ENCODE assay signal across 1 cellular context in genomic region chr19:56594783-56595547, GRCh38.
TF ChIP-seq lines count a peak whose summit lies in the region.

ZNF71 (plus strand) TSS chr19:56595302; CDS start chr19:56601559, 6,257 bp downstream.

TF ChIP-seq in HepG2, 621 proteins besides CTCF, POLR2A, EP300 and RAD21 (continued from another document and continues in another):
- TF ChIP-seq, protein P1, sequence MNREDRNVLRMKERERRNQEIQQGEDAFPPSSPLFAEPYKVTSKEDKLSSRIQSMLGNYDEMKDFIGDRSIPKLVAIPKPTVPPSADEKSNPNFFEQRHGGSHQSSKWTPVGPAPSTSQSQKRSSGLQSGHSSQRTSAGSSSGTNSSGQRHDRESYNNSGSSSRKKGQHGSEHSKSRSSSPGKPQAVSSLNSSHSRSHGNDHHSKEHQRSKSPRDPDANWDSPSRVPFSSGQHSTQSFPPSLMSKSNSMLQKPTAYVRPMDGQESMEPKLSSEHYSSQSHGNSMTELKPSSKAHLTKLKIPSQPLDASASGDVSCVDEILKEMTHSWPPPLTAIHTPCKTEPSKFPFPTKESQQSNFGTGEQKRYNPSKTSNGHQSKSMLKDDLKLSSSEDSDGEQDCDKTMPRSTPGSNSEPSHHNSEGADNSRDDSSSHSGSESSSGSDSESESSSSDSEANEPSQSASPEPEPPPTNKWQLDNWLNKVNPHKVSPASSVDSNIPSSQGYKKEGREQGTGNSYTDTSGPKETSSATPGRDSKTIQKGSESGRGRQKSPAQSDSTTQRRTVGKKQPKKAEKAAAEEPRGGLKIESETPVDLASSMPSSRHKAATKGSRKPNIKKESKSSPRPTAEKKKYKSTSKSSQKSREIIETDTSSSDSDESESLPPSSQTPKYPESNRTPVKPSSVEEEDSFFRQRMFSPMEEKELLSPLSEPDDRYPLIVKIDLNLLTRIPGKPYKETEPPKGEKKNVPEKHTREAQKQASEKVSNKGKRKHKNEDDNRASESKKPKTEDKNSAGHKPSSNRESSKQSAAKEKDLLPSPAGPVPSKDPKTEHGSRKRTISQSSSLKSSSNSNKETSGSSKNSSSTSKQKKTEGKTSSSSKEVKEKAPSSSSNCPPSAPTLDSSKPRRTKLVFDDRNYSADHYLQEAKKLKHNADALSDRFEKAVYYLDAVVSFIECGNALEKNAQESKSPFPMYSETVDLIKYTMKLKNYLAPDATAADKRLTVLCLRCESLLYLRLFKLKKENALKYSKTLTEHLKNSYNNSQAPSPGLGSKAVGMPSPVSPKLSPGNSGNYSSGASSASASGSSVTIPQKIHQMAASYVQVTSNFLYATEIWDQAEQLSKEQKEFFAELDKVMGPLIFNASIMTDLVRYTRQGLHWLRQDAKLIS (CRISPR knock-in tag; IDR thresholded peaks at IDR 0.05): no peak
- TF ChIP-seq PTBP1 (IDR thresholded peaks at IDR 0.05; ENCODE audit: low read depth, low read length, poor library complexity, severe bottlenecking) (no peak), HNRNPUL1 (IDR thresholded peaks at IDR 0.05; ENCODE audit: low read depth, low read length) (no peak), ZNF496 (CRISPR knock-in tag; IDR thresholded peaks at IDR 0.05; ENCODE audit: insufficient replicate concordance) (no peak), ZUFSP (CRISPR knock-in tag; IDR thresholded peaks at IDR 0.05; ENCODE audit: borderline replicate concordance) (no peak), ZNF17 (CRISPR knock-in tag; IDR thresholded peaks at IDR 0.05) (no peak), MAZ (IDR thresholded peaks at IDR 0.05; ENCODE audit: borderline replicate concordance, low read depth, low read length) (no peak), MAZ (CRISPR knock-in tag; IDR thresholded peaks at IDR 0.05; ENCODE audit: low read depth) (peak; percentile 76; the same call in 1 of the 2 replicates), ZNF709 (CRISPR knock-in tag; IDR thresholded peaks at IDR 0.05) (no peak), SP2 (CRISPR knock-in tag; IDR thresholded peaks at IDR 0.05) (no peak), ZNF792 (CRISPR knock-in tag; IDR thresholded peaks at IDR 0.05) (peak; percentile 32; the same call in 1 of the 2 replicates), JUNB (CRISPR knock-in tag; IDR thresholded peaks at IDR 0.05; ENCODE audit: borderline replicate concordance) (no peak), ZZZ3 (CRISPR knock-in tag; IDR thresholded peaks at IDR 0.05; ENCODE audit: borderline replicate concordance) (no peak; the same call in 1 of the 2 replicates), ZNF224 (CRISPR knock-in tag; IDR thresholded peaks at IDR 0.05) (no peak), ZBTB44 (CRISPR knock-in tag; IDR thresholded peaks at IDR 0.05) (no peak), NFE2L2 (IDR thresholded peaks at IDR 0.05; ENCODE audit: low read length) (no peak), MIXL1 (CRISPR knock-in tag; IDR thresholded peaks at IDR 0.05) (no peak), ZNF143 (CRISPR knock-in tag; IDR thresholded peaks at IDR 0.05) (peak; percentile 92), ZNF775 (CRISPR knock-in tag; IDR thresholded peaks at IDR 0.05; ENCODE audit: borderline replicate concordance) (no peak), CBX2 (IDR thresholded peaks at IDR 0.05; ENCODE audit: low read depth, low read length) (no peak), CBX2 (CRISPR knock-in tag; IDR thresholded peaks at IDR 0.05; ENCODE audit: low read depth) (no peak), NR3C1 (CRISPR knock-in tag; IDR thresholded peaks at IDR 0.05) (no peak), TP53 (CRISPR knock-in tag; conservative IDR thresholded peaks at IDR 0.05) (no peak), LRRFIP1 (CRISPR knock-in tag; conservative IDR thresholded peaks at IDR 0.05) (no peak), RARG (CRISPR knock-in tag; IDR thresholded peaks at IDR 0.05; ENCODE audit: low read depth) (no peak), MTF1 (CRISPR knock-in tag; IDR thresholded peaks at IDR 0.05) (no peak), ISL2 (CRISPR knock-in tag; IDR thresholded peaks at IDR 0.05) (no peak), SETDB1 (CRISPR knock-in tag; IDR thresholded peaks at IDR 0.05; ENCODE audit: borderline replicate concordance) (no peak), ZNF891 (CRISPR knock-in tag; IDR thresholded peaks at IDR 0.05) (no peak), ZMYM3 (CRISPR knock-in tag; IDR thresholded peaks at IDR 0.05) (no peak), ZBTB3 (CRISPR knock-in tag; IDR thresholded peaks at IDR 0.05; ENCODE audit: borderline replicate concordance, low read depth) (no peak), ZFP41 (CRISPR knock-in tag; IDR thresholded peaks at IDR 0.05; ENCODE audit: borderline replicate concordance) (no peak), ZNF501 (CRISPR knock-in tag; IDR thresholded peaks at IDR 0.05) (peak; percentile 89)
- TF ChIP-seq, protein P2, sequence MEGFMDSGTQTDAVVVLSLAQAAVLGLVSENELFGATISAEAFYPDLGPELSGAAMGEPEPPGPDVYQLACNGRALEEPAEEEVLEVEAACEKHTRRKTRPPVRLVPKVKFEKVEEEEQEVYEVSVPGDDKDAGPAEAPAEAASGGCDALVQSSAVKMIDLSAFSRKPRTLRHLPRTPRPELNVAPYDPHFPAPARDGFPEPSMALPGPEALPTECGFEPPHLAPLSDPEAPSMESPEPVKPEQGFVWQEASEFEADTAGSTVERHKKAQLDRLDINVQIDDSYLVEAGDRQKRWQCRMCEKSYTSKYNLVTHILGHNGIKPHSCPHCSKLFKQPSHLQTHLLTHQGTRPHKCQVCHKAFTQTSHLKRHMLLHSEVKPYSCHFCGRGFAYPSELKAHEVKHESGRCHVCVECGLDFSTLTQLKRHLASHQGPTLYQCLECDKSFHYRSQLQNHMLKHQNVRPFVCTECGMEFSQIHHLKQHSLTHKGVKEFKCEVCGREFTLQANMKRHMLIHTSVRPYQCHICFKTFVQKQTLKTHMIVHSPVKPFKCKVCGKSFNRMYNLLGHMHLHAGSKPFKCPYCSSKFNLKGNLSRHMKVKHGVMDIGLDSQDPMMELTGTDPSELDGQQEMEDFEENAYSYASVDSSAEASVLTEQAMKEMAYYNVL (CRISPR knock-in tag; IDR thresholded peaks at IDR 0.05; ENCODE audit: borderline replicate concordance): 0 out of 2 replicates have a peak, but pooled peaks have one; percentile 11
- TF ChIP-seq, protein P3, sequence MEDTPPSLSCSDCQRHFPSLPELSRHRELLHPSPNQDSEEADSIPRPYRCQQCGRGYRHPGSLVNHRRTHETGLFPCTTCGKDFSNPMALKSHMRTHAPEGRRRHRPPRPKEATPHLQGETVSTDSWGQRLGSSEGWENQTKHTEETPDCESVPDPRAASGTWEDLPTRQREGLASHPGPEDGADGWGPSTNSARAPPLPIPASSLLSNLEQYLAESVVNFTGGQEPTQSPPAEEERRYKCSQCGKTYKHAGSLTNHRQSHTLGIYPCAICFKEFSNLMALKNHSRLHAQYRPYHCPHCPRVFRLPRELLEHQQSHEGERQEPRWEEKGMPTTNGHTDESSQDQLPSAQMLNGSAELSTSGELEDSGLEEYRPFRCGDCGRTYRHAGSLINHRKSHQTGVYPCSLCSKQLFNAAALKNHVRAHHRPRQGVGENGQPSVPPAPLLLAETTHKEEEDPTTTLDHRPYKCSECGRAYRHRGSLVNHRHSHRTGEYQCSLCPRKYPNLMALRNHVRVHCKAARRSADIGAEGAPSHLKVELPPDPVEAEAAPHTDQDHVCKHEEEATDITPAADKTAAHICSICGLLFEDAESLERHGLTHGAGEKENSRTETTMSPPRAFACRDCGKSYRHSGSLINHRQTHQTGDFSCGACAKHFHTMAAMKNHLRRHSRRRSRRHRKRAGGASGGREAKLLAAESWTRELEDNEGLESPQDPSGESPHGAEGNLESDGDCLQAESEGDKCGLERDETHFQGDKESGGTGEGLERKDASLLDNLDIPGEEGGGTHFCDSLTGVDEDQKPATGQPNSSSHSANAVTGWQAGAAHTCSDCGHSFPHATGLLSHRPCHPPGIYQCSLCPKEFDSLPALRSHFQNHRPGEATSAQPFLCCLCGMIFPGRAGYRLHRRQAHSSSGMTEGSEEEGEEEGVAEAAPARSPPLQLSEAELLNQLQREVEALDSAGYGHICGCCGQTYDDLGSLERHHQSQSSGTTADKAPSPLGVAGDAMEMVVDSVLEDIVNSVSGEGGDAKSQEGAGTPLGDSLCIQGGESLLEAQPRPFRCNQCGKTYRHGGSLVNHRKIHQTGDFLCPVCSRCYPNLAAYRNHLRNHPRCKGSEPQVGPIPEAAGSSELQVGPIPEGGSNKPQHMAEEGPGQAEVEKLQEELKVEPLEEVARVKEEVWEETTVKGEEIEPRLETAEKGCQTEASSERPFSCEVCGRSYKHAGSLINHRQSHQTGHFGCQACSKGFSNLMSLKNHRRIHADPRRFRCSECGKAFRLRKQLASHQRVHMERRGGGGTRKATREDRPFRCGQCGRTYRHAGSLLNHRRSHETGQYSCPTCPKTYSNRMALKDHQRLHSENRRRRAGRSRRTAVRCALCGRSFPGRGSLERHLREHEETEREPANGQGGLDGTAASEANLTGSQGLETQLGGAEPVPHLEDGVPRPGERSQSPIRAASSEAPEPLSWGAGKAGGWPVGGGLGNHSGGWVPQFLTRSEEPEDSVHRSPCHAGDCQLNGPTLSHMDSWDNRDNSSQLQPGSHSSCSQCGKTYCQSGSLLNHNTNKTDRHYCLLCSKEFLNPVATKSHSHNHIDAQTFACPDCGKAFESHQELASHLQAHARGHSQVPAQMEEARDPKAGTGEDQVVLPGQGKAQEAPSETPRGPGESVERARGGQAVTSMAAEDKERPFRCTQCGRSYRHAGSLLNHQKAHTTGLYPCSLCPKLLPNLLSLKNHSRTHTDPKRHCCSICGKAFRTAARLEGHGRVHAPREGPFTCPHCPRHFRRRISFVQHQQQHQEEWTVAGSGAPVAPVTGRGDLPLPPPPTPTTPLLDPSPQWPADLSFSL (CRISPR knock-in tag; IDR thresholded peaks at IDR 0.05): no peak
- TF ChIP-seq, protein P4, sequence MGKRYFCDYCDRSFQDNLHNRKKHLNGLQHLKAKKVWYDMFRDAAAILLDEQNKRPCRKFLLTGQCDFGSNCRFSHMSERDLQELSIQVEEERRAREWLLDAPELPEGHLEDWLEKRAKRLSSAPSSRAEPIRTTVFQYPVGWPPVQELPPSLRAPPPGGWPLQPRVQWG (CRISPR knock-in tag; IDR thresholded peaks at IDR 0.05; ENCODE audit: borderline replicate concordance, low read depth): no peak
- TF ChIP-seq, protein P5, sequence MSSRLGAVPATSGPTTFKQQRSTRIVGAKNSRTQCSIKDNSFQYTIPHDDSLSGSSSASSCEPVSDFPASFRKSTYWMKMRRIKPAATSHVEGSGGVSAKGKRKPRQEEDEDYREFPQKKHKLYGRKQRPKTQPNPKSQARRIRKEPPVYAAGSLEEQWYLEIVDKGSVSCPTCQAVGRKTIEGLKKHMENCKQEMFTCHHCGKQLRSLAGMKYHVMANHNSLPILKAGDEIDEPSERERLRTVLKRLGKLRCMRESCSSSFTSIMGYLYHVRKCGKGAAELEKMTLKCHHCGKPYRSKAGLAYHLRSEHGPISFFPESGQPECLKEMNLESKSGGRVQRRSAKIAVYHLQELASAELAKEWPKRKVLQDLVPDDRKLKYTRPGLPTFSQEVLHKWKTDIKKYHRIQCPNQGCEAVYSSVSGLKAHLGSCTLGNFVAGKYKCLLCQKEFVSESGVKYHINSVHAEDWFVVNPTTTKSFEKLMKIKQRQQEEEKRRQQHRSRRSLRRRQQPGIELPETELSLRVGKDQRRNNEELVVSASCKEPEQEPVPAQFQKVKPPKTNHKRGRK (CRISPR knock-in tag; IDR thresholded peaks at IDR 0.05): peak; percentile 92
- TF ChIP-seq, protein P6, sequence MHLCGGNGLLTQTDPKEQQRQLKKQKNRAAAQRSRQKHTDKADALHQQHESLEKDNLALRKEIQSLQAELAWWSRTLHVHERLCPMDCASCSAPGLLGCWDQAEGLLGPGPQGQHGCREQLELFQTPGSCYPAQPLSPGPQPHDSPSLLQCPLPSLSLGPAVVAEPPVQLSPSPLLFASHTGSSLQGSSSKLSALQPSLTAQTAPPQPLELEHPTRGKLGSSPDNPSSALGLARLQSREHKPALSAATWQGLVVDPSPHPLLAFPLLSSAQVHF (CRISPR knock-in tag; IDR thresholded peaks at IDR 0.05): 0 out of 2 replicates have a peak, but pooled peaks have one; percentile 64
- TF ChIP-seq, protein P7, sequence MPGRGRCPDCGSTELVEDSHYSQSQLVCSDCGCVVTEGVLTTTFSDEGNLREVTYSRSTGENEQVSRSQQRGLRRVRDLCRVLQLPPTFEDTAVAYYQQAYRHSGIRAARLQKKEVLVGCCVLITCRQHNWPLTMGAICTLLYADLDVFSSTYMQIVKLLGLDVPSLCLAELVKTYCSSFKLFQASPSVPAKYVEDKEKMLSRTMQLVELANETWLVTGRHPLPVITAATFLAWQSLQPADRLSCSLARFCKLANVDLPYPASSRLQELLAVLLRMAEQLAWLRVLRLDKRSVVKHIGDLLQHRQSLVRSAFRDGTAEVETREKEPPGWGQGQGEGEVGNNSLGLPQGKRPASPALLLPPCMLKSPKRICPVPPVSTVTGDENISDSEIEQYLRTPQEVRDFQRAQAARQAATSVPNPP (CRISPR knock-in tag; IDR thresholded peaks at IDR 0.05): no peak
